In genomic region chr14:92615451-92615850, GRCh38 we compare ENCODE assay signal across 8 cellular contexts.
DNase-seq lines count a peak whose midpoint lies in the region; ATAC-seq lines count a peak whose summit lies in the region.

No MANE protein-coding gene starts in this region.

- no peaks in the 10 kb centered on the region for H3K9me3 Mint-ChIP-seq in activated CD8-positive, alpha-beta T cell treated with anti-CD3 and anti-CD28 coated beads, Interleukin-2, amount 10 ng/mL, durations not matched to agents 7 days and 5 days (ENCODE audit: insufficient read depth)

- peak; percentile 91 for DNase-seq in activated CD8-positive, alpha-beta T cell treated with anti-CD3 and anti-CD28 coated beads, Interleukin-2, amount 10 ng/mL, durations not matched to agents 7 days and 5 days
- peak; percentile 16 to 44 for DNase-seq in stimulated activated CD4-positive, alpha-beta T cell treated with anti-CD3 and anti-CD28 coated beads, Interleukin-15, amount 100 ng/mL, for 1 hour (ENCODE audit: low read depth in 1 of 2, low spot score in 1 of 2)
- DNase-seq in NCI-H69 (lab: John Stamatoyannopoulos, UW) (no peak), glomerular visceral epithelial cell (ENCODE audit: extremely low spot score) (no peak), NCI-H187 (lab: John Stamatoyannopoulos, UW) (no peak), NCI-H2196 treated with DMSO at 0.1 percent for 48 hours (lab: John Stamatoyannopoulos, UW; ENCODE audit: unreplicated experiment) (no peak)

- peak overlapping the region; percentile 92 for H3K27ac Mint-ChIP-seq in activated CD8-positive, alpha-beta T cell treated with anti-CD3 and anti-CD28 coated beads, Interleukin-2, amount 10 ng/mL, durations not matched to agents 7 days and 5 days

- ATAC-seq in GM18508 (IDR thresholded peaks at IDR 0.05; ENCODE audit: insufficient read depth, unreplicated experiment) (peak; percentile 54), HG02970 (IDR thresholded peaks at IDR 0.05; ENCODE audit: low FRiP score, unreplicated experiment) (peak; percentile 64)
- peak; percentile 98 for ATAC-seq in activated CD8-positive, alpha-beta T cell treated with anti-CD3 and anti-CD28 coated beads, Interleukin-2, amount 10 ng/mL, durations not matched to agents 7 days and 5 days

- no peaks in the 10 kb centered on the region for H3K27me3 Mint-ChIP-seq in activated CD8-positive, alpha-beta T cell treated with anti-CD3 and anti-CD28 coated beads, Interleukin-2, amount 10 ng/mL, durations not matched to agents 7 days and 5 days (ENCODE audit: low read depth)

- CTCF ChIA-PET in activated CD8-positive, alpha-beta T cell treated with anti-CD3 and anti-CD28 coated beads, Interleukin-2, amount 10 ng/mL, durations not matched to agents 7 days and 5 days (lab: Charles Lee): interaction anchor here (0.6 to 2.2 kb wide), 7 partner anchors 15 to 509 kb away, joined by 3 to 7 read pairs (median 3); partner anchors contain the start of gene ATXN3

- peaks cover 73% of the 10 kb centered on the region for H3K36me3 Mint-ChIP-seq in activated CD8-positive, alpha-beta T cell treated with anti-CD3 and anti-CD28 coated beads, Interleukin-2, amount 10 ng/mL, durations not matched to agents 7 days and 5 days (ENCODE audit: low read depth)

- POLR2A ChIA-PET in activated CD8-positive, alpha-beta T cell treated with anti-CD3 and anti-CD28 coated beads, Interleukin-2, amount 10 ng/mL, durations not matched to agents 7 days and 5 days (lab: Charles Lee): interaction anchor here (1.2 to 4.0 kb wide), 3 partner anchors 26 to 37 kb away, joined by 3 to 48 read pairs (median 4); no protein-coding TSS in a partner anchor

- H3K4me1 Mint-ChIP-seq in activated CD8-positive, alpha-beta T cell treated with anti-CD3 and anti-CD28 coated beads, Interleukin-2, amount 10 ng/mL, durations not matched to agents 7 days and 5 days (ENCODE audit: low read depth): peaks cover 61% of the 10 kb centered on the region

- H3K4me3 Mint-ChIP-seq in activated CD8-positive, alpha-beta T cell treated with anti-CD3 and anti-CD28 coated beads, Interleukin-2, amount 10 ng/mL, durations not matched to agents 7 days and 5 days: peak overlapping the region; percentile 44

Comparison
In these comparisons a context has a peak if more than half of its experiments do, and no peak if none do; other contexts are left out.
1. DNase-seq: peak in activated CD8-positive, alpha-beta T cell treated with anti-CD3 and anti-CD28 coated beads, Interleukin-2, amount 10 ng/mL, durations not matched to agents 7 days and 5 days (single experiment) and stimulated activated CD4-positive, alpha-beta T cell treated with anti-CD3 and anti-CD28 coated beads, Interleukin-15, amount 100 ng/mL, for 1 hour (2 of 2); none in NCI-H69 (single experiment), glomerular visceral epithelial cell (single experiment), NCI-H187 (0 of 2) and NCI-H2196 treated with DMSO at 0.1 percent for 48 hours (single experiment).
2. Peak in every context shown above with its lines, with median percentiles within 50 percentile points of each other: ATAC-seq.